25 cellular contexts compared by ENCODE assay signal in the genomic region with DNA sequence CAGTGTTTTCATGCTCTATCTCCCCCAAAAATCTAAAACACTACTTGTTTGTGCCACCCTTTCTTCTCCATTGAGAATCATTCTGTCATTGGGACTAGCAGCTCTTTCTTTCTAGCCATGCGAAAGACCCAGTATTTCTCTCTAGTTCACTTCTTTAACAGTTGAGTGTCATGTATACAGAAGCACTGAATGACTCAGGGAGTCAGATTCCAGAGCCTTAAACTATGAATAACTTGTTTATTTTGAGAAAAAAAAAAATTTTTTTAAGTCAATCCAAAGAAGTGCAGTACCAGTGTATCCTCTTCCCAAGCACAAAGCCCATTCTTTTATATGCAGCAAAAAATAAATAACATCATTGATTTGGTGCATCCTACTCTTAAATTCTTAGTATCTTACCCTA.
DNase-seq lines count a peak whose midpoint lies in the region; ATAC-seq and TF ChIP-seq lines count a peak whose summit lies in the region.
"Had no signal": no experiment of that assay in that cellular context is flagged by ENCODE, and none has a peak within 500 bp of the region (broad histone marks: within the 10 kb centered on the region; RNA-seq: fewer than 3 reads in every experiment).

No MANE protein-coding gene starts in this region.

- no peak overlapping the region for H3K14ac ChIP-seq in IMR-90 (replicated peaks; ENCODE audit: low read depth, low read length)

- no peak for TF ChIP-seq CTCF in IMR-90 (conservative IDR thresholded peaks at IDR 0.05; ENCODE audit: low read depth, low read length)

- H3K4ac ChIP-seq in IMR-90 (ENCODE audit: low read depth, low read length) = 0 out of 2 replicates have a peak overlapping the region, but pooled peaks have one; percentile 41

- H2BK5ac ChIP-seq in IMR-90 (ENCODE audit: low read depth, low read length, poor library complexity, severe bottlenecking) = no peak overlapping the region

- intact Hi-C loops in IMR-90 (cut with micrococcal nuclease) = no loop called here

- no peak overlapping the region for H3K4me3 ChIP-seq in IMR-90 (ENCODE audit: insufficient read depth, low read depth, low read length)
- no peak overlapping the region for H3K4me3 ChIP-seq in skeletal muscle satellite cell (ENCODE audit: low read length)
- H3K4me3 ChIP-seq: esophagus muscularis mucosa, HAP-1, spleen, suprapubic skin had no signal

- no peak for TF ChIP-seq RAD21 in IMR-90 (IDR thresholded peaks at IDR 0.05; ENCODE audit: low read length)

- H3K27me3 ChIP-seq in IMR-90 (ENCODE audit: control insufficient read depth, insufficient read depth, low read length) (no peaks in the 10 kb centered on the region), skeletal muscle satellite cell (ENCODE audit: control insufficient read depth, insufficient read depth, low read length) (no peaks in the 10 kb centered on the region)
- H3K27me3 ChIP-seq: esophagus muscularis mucosa, spleen, suprapubic skin had no signal

- H3K4me1 ChIP-seq in IMR-90 (ENCODE audit: control insufficient read depth, insufficient read depth, low read length) = peaks cover 4% of the 10 kb centered on the region; the same call in 1 of the 2 replicates
- peaks cover 20% of the 10 kb centered on the region for H3K4me1 ChIP-seq in skeletal muscle satellite cell (ENCODE audit: control insufficient read depth, insufficient read depth, low read length)
- H3K4me1 ChIP-seq: HAP-1, spleen had no signal

- no peak overlapping the region for H3K18ac ChIP-seq in IMR-90 (ENCODE audit: low read depth, low read length)

- POLR2A ChIA-PET in IMR-90 (lab: Charles Lee; ENCODE audit: unreplicated experiment) = no interaction called here

- no peak overlapping the region for H4K5ac ChIP-seq in IMR-90 (ENCODE audit: low read depth, low read length)

- H3K9me3 ChIP-seq in IMR-90 (ENCODE audit: control insufficient read depth, insufficient read depth, low read length) (no peaks in the 10 kb centered on the region), skeletal muscle satellite cell (replicated peaks; ENCODE audit: low read length) (no peaks in the 10 kb centered on the region)
- H3K9me3 ChIP-seq: esophagus muscularis mucosa, HAP-1, spleen, suprapubic skin had no signal

- H2BK120ac ChIP-seq in IMR-90 (ENCODE audit: low read depth, low read length) = peak overlapping the region; percentile 43; the same call in 1 of the 2 replicates

- ATAC-seq in IMR-90 (ENCODE audit: low read depth) (peak; percentile 91), HG03039 (IDR thresholded peaks at IDR 0.05; ENCODE audit: unreplicated experiment) (no peak)
- no peak for ATAC-seq in activated naive CD4-positive, alpha-beta T cell treated with anti-CD3 and anti-CD28 coated beads, Interleukin-2, amount 50 U/mL, for 72 hours
- ATAC-seq: activated CD8-positive, alpha-beta memory T cell treated with anti-CD3 and anti-CD28 coated beads, Interleukin-2, amount 10 ng/mL, durations not matched to agents 7 days and 5 days; left cardiac atrium; SK-N-SH treated with all-trans-retinoic acid at 6 μM for 48 hours; stimulated activated effector memory CD8-positive, alpha-beta T cell treated with anti-CD3 and anti-CD28 coated beads, Interleukin-12 subunit alpha, Interleukin-12 subunit beta, amount 100 ng/mL, for 72 hours had no signal

- H3K27ac Mint-ChIP-seq in activated naive CD4-positive, alpha-beta T cell treated with anti-CD3 and anti-CD28 coated beads, Interleukin-2, amount 50 U/mL, for 72 hours = no peak overlapping the region
- H3K27ac Mint-ChIP-seq: activated CD4-positive, alpha-beta T cell treated with anti-CD3 and anti-CD28 coated beads, Interleukin-2, amount 10 ng/mL, durations not matched to agents 7 days and 5 days; activated CD8-positive, alpha-beta memory T cell treated with anti-CD3 and anti-CD28 coated beads, Interleukin-2, amount 10 ng/mL, durations not matched to agents 7 days and 5 days; activated naive CD4-positive, alpha-beta T cell treated with anti-CD3 and anti-CD28 coated beads for 36 hours; naive B cell; stimulated activated effector memory CD8-positive, alpha-beta T cell treated with anti-CD3 and anti-CD28 coated beads, Interleukin-12 subunit alpha, Interleukin-12 subunit beta, amount 100 ng/mL, for 72 hours had no signal

- no peaks in the 10 kb centered on the region for H3K36me3 Mint-ChIP-seq in activated naive CD4-positive, alpha-beta T cell treated with anti-CD3 and anti-CD28 coated beads, Interleukin-2, amount 50 U/mL, for 72 hours
- H3K36me3 Mint-ChIP-seq: activated CD8-positive, alpha-beta memory T cell treated with anti-CD3 and anti-CD28 coated beads, Interleukin-2, amount 10 ng/mL, durations not matched to agents 7 days and 5 days; naive B cell; stimulated activated effector memory CD8-positive, alpha-beta T cell treated with anti-CD3 and anti-CD28 coated beads, Interleukin-12 subunit alpha, Interleukin-12 subunit beta, amount 100 ng/mL, for 72 hours had no signal

- H3K4me2 ChIP-seq in IMR-90 (ENCODE audit: low read depth, low read length) (peak overlapping the region; percentile 81), skeletal muscle satellite cell (ENCODE audit: low read length) (peak overlapping the region; percentile 22)

- H2BK20ac ChIP-seq in IMR-90 (ENCODE audit: low read depth, low read length) = peak overlapping the region; percentile 59; the same call in 1 of the 2 replicates

- no peak overlapping the region for H2AFZ ChIP-seq in IMR-90 (replicated peaks; ENCODE audit: low read length, poor library complexity)

- no peak overlapping the region for H2BK15ac ChIP-seq in IMR-90 (ENCODE audit: low read depth, low read length)

- DNase-seq in IMR-90 (peak; percentile 78), astrocyte of the hippocampus (ENCODE audit: low read depth, low spot score) (peak; percentile 27), fibroblast of peridontal ligament (ENCODE audit: extremely low read depth) (peak; percentile 85), erythroblast (lab: John Stamatoyannopoulos, UW) (no peak)
- DNase-seq in activated naive CD4-positive, alpha-beta T cell treated with anti-CD3 and anti-CD28 coated beads, Interleukin-2, amount 50 U/mL, for 72 hours (ENCODE audit: low spot score in 2 of 2) = no peak
- DNase-seq: activated CD4-positive, alpha-beta T cell treated with anti-CD3 and anti-CD28 coated beads, Interleukin-2, amount 10 ng/mL, durations not matched to agents 7 days and 5 days; activated CD8-positive, alpha-beta memory T cell treated with anti-CD3 and anti-CD28 coated beads, Interleukin-2, amount 10 ng/mL, durations not matched to agents 7 days and 5 days; activated naive CD4-positive, alpha-beta T cell treated with anti-CD3 and anti-CD28 coated beads for 36 hours; anterior cingulate cortex; Kasumi-1; left cardiac atrium; naive B cell; NCI-H1930; NCI-H82; spleen; stimulated activated CD4-positive, alpha-beta T cell treated with anti-CD3 and anti-CD28 coated beads, Interleukin-2, amount 100 ng/mL, for 48 hours had no signal

- H3K56ac ChIP-seq in IMR-90 (ENCODE audit: extremely low read depth, insufficient read depth, low read length) = no peak overlapping the region

- CTCF ChIA-PET in IMR-90 (lab: Yijun Ruan, JAX) = no interaction called here

- no peaks in the 10 kb centered on the region for H3K79me1 ChIP-seq in IMR-90 (ENCODE audit: low read depth in 1 of 2, low read length in 2 of 2)

- no peaks in the 10 kb centered on the region for H3K9me1 ChIP-seq in IMR-90 (ENCODE audit: insufficient read depth, low read length)

- H3K9ac ChIP-seq in IMR-90 (ENCODE audit: low read depth, low read length) (no peak overlapping the region), skeletal muscle satellite cell (ENCODE audit: low read depth, low read length) (no peak overlapping the region)

- H2AK5ac ChIP-seq in IMR-90 (ENCODE audit: low read depth, low read length) = no peak overlapping the region

- no peak overlapping the region for H3K23ac ChIP-seq in IMR-90 (ENCODE audit: low read depth, low read length)

- H4K91ac ChIP-seq in IMR-90 (ENCODE audit: insufficient read depth, low read depth, low read length) = no peak overlapping the region; the same call in 1 of the 2 replicates

- H3K27ac ChIP-seq in IMR-90 (ENCODE audit: insufficient read depth, low read length) = no peak overlapping the region
- H3K27ac ChIP-seq: C4-2B, esophagus muscularis mucosa, HL-60, spleen, suprapubic skin had no signal

- no TSS peak for BruUV-seq in IMR-90 (replicated peaks; lab: Mats Ljungman, UMichigan)

- dilution Hi-C loops in IMR-90 (cut with HindIII; ENCODE audit: low sequenced_read_pairs, unreplicated experiment) = no loop called here

- WGBS in IMR-90 (ENCODE audit: extremely low coverage in 2 of 2, insufficient read length in 1 of 2), 2 experiments = no CpG with 5 or more reads among the region's 1 CpG

- H4K20me1 ChIP-seq in IMR-90 (ENCODE audit: insufficient read depth, low read length) = no peaks in the 10 kb centered on the region

- in situ Hi-C loops in IMR-90 (cut with MboI; ENCODE audit: low sequenced_read_pairs) = no loop called here

- H2AK9ac ChIP-seq in IMR-90 (replicated peaks; ENCODE audit: low read depth, low read length, poor library complexity) = no peak overlapping the region

- TF ChIP-seq POLR2A in IMR-90 (IDR thresholded peaks at IDR 0.05; ENCODE audit: low read depth, low read length) (no peak), erythroblast (IDR thresholded peaks at IDR 0.05; ENCODE audit: low read length) (no peak)

- H3K9me3 Mint-ChIP-seq in activated naive CD4-positive, alpha-beta T cell treated with anti-CD3 and anti-CD28 coated beads, Interleukin-2, amount 50 U/mL, for 72 hours = peaks cover 0 to 14% of the 10 kb centered on the region in 2 donors
- H3K9me3 Mint-ChIP-seq: activated CD4-positive, alpha-beta T cell treated with anti-CD3 and anti-CD28 coated beads, Interleukin-2, amount 10 ng/mL, durations not matched to agents 7 days and 5 days; naive B cell had no signal

- no peak overlapping the region for H4K8ac ChIP-seq in IMR-90 (ENCODE audit: low read depth in 2 of 2, low read length in 2 of 2)

- no peaks in the 10 kb centered on the region for H3K36me3 ChIP-seq in IMR-90 (ENCODE audit: control insufficient read depth, insufficient read depth, low read length)
- no peaks in the 10 kb centered on the region for H3K36me3 ChIP-seq in skeletal muscle satellite cell (ENCODE audit: insufficient read depth, low read length)
- H3K36me3 ChIP-seq: esophagus muscularis mucosa, HAP-1, spleen, suprapubic skin had no signal

TF ChIP-seq in IMR-90, 13 proteins besides CTCF, POLR2A, EP300 and RAD21 (continues in another document):
- TF ChIP-seq SMC3 (IDR thresholded peaks at IDR 0.05; ENCODE audit: low read depth, low read length) (no peak), MAZ (IDR thresholded peaks at IDR 0.05; ENCODE audit: borderline replicate concordance, low read depth, low read length) (no peak), CHD1 (IDR thresholded peaks at IDR 0.05; ENCODE audit: low read depth, low read length) (no peak), NFE2L2 (IDR thresholded peaks at IDR 0.05; ENCODE audit: low read depth, low read length) (no peak; the same call in 1 of the 2 replicates)

Comparison
In these comparisons a context has a peak if more than half of its experiments do, and no peak if none do; other contexts are left out.
1. DNase-seq: peak in IMR-90 (single experiment), astrocyte of the hippocampus (single experiment) and fibroblast of peridontal ligament (single experiment); none in activated naive CD4-positive, alpha-beta T cell treated with anti-CD3 and anti-CD28 coated beads, Interleukin-2, amount 50 U/mL, for 72 hours (0 of 2) and erythroblast (0 of 2).